ENCODE assay signal across 25 cellular contexts in the genomic region with DNA sequence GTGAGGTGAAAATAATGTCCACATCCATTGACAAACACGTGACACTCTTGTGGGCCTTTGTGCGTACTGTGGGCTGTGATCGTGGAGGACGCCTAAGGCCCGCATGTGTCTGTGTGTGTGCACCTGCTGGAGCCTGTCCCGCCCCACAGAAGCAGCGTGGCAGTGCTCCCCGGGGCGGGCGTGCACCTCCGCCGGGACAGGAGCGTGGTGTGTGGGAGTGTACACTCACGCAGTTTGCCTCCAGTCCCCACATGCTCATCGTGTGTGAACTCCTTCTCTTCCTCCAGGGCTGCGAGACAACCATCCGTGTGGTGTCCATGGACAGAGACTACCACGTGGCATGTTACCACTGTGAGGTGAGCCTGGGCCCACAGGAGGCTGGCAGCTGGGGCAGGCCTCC.
"Had no signal": no experiment of that assay in that cellular context is flagged by ENCODE, and none has a peak within 500 bp of the region (broad histone marks: within the 10 kb centered on the region; RNA-seq: fewer than 3 reads in every experiment).

No MANE protein-coding gene starts in this region.

- H3K9ac ChIP-seq: parathyroid adenoma had no signal

- H3K27ac ChIP-seq: hepatocyte, lower lobe of right lung, neutrophil, parathyroid adenoma, tibial nerve, uterus had no signal

- DNase-seq: islet precursor cell; kidney glomerular epithelial cell; left cardiac atrium; lower lobe of right lung; mammary epithelial cell; mesenchymal stem cell; naive thymus-derived CD8-positive, alpha-beta T cell; occipital lobe; right cardiac atrium; small intestine; stimulated activated CD4-positive, alpha-beta T cell treated with anti-CD3 and anti-CD28 coated beads, Interleukin-1b, Interleukin-23, amount 100 ng/mL, for 48 hours; stimulated activated CD4-positive, alpha-beta T cell treated with anti-CD3 and anti-CD28 coated beads, Interleukin-2, amount 100 ng/mL, for 48 hours; stimulated activated CD4-positive, alpha-beta T cell treated with anti-CD3 and anti-CD28 coated beads, Interleukin-4, amount 100 ng/mL, for 4 hours; stimulated activated CD8-positive, alpha-beta memory T cell treated with anti-CD3 and anti-CD28 coated beads, Interleukin-4, amount 100 ng/mL, for 48 hours; stimulated activated naive CD4-positive, alpha-beta T cell treated with Interleukin-2 at 50 U/mL for 16 hours; stimulated activated naive CD8-positive, alpha-beta T cell treated with anti-CD3 and anti-CD28 coated beads, Interleukin-15, amount 100 ng/mL, for 72 hours; substantia nigra; uterus had no signal

- ATAC-seq: left cardiac atrium; left lobe of liver; lower lobe of right lung; naive thymus-derived CD8-positive, alpha-beta T cell; right cardiac atrium; sciatic nerve; stimulated activated memory B cell treated with anti-CD40 and anti-IgM and Interleukin-4, amounts not matched to agents 10 μg/mL and 1 μg/mL and 100 μg/mL, for 72 hours; stimulated activated naive CD8-positive, alpha-beta T cell treated with anti-CD3 and anti-CD28 coated beads, Interleukin-15, amount 100 ng/mL, for 72 hours had no signal

- FAIRE-seq: small intestine had no signal

- H3K36me3 ChIP-seq: neutrophil, uterus had no signal

- H3K4me3 ChIP-seq: hepatocyte, lower lobe of right lung, tibial nerve, uterus had no signal

- H3K4me1 ChIP-seq: lower lobe of right lung, parathyroid adenoma, uterus had no signal

- H3K9me3 ChIP-seq: lower lobe of right lung, neutrophil, tibial nerve, uterus had no signal

- H3K4me2 ChIP-seq: hepatocyte had no signal

- H3K27me3 ChIP-seq: hepatocyte, tibial nerve, uterus had no signal

- H2AFZ ChIP-seq: hepatocyte, parathyroid adenoma had no signal
